Comparison of ENCODE assay signal across 18 cellular contexts in genomic region chr6:11439017-11439420, GRCh38.
A peak's percentile ranks its signal among the peaks of the same experiment; 100 is the strongest.
DNase-seq lines count a peak whose midpoint lies in the region; ATAC-seq, FAIRE-seq and TF ChIP-seq lines count a peak whose summit lies in the region.
"Had no signal": no experiment of that assay in that cellular context is flagged by ENCODE, and none has a peak within 500 bp of the region (broad histone marks: within the 10 kb centered on the region; RNA-seq: fewer than 3 reads in every experiment).

No MANE protein-coding gene starts in this region.

- FAIRE-seq in small intestine (lab: Jason Lieb, UNC): no peak
- FAIRE-seq: TTC549 had no signal

- H3K9me3 ChIP-seq in SU-DHL-6 (ENCODE audit: insufficient read depth, low read length) (no peaks in the 10 kb centered on the region), small intestine (ENCODE audit: control insufficient read depth, low read depth) (no peaks in the 10 kb centered on the region)
- H3K9me3 ChIP-seq: breast epithelium, SJCRH30, uterus had no signal

- H3K79me2 ChIP-seq in SU-DHL-6 (ENCODE audit: insufficient read depth, low read length): no peaks in the 10 kb centered on the region

- H3K36me3 ChIP-seq in SU-DHL-6 (ENCODE audit: low read length) (no peaks in the 10 kb centered on the region), small intestine (ENCODE audit: control insufficient read depth in 2 of 2, insufficient read depth in 2 of 2, low read length in 2 of 2) (no peaks in the 10 kb centered on the region)
- H3K36me3 ChIP-seq: breast epithelium, SJCRH30, uterus had no signal

- H3K27me3 ChIP-seq in SU-DHL-6 (ENCODE audit: low read length) (no peaks in the 10 kb centered on the region), small intestine (ENCODE audit: control insufficient read depth in 2 of 2, insufficient read depth in 2 of 2, low read length in 2 of 2) (no peaks in the 10 kb centered on the region)
- H3K27me3 ChIP-seq: breast epithelium, SJCRH30, uterus had no signal

- H4K20me1 ChIP-seq in SU-DHL-6 (ENCODE audit: low read depth, low read length): no peaks in the 10 kb centered on the region

- no peak overlapping the region for H3K4me2 ChIP-seq in SU-DHL-6 (ENCODE audit: low read depth, low read length, poor library complexity, severe bottlenecking)

- no peak for ATAC-seq in activated naive CD4-positive, alpha-beta T cell treated with anti-CD3 and anti-CD28 coated beads, Interleukin-2, amount 50 U/mL, for 72 hours
- no peak for ATAC-seq in GM18511 (IDR thresholded peaks at IDR 0.05; ENCODE audit: unreplicated experiment)

- H3K4me3 ChIP-seq in SU-DHL-6 (ENCODE audit: insufficient read depth, low read length, poor library complexity, severe bottlenecking) (no peak overlapping the region), small intestine (ENCODE audit: low read depth in 1 of 2, low read length in 2 of 2) (no peak overlapping the region)
- H3K4me3 ChIP-seq: breast epithelium, GM23248, SJCRH30, uterus had no signal

- 18 to 40% (median 36%) methylated on average over 2 of the region's 2 CpGs for WGBS in small intestine, 3 donors

- peaks cover 4 to 8% of the 10 kb centered on the region in 2 donors for H3K4me1 ChIP-seq in small intestine (ENCODE audit: control insufficient read depth in 2 of 2, insufficient read depth in 1 of 2, low read depth in 1 of 2, low read length in 1 of 2)
- H3K4me1 ChIP-seq: breast epithelium, SJCRH30, uterus had no signal

- peaks cover 0 to 17% of the 10 kb centered on the region in 2 donors for H3K36me3 Mint-ChIP-seq in activated naive CD4-positive, alpha-beta T cell treated with anti-CD3 and anti-CD28 coated beads, Interleukin-2, amount 50 U/mL, for 72 hours
- H3K36me3 Mint-ChIP-seq: CD14-positive monocyte had no signal

- H3F3A ChIP-seq in SU-DHL-6 (ENCODE audit: insufficient read depth): no peaks in the 10 kb centered on the region

- H3K9ac ChIP-seq in SU-DHL-6 (ENCODE audit: low read length): no peak overlapping the region
- H3K9ac ChIP-seq: GM23248 had no signal

- H3K9me2 ChIP-seq in SU-DHL-6 (replicated peaks; ENCODE audit: insufficient read depth, low read length): no peaks in the 10 kb centered on the region

- H3K27ac ChIP-seq in SU-DHL-6 (ENCODE audit: low read depth, low read length): no peak overlapping the region
- no peak overlapping the region for H3K27ac ChIP-seq in small intestine (ENCODE audit: low read depth in 1 of 2, low read length in 1 of 2)
- H3K27ac ChIP-seq: breast epithelium, GM23248, SJCRH30 had no signal

- H3K27ac Mint-ChIP-seq in activated naive CD4-positive, alpha-beta T cell treated with anti-CD3 and anti-CD28 coated beads, Interleukin-2, amount 50 U/mL, for 72 hours: no peak overlapping the region

- no peak for TF ChIP-seq CTCF in SU-DHL-6 (IDR thresholded peaks at IDR 0.05; ENCODE audit: insufficient read depth, low read length, poor library complexity, severe bottlenecking)

- peak overlapping the region; percentile 17 for H2AFZ ChIP-seq in SU-DHL-6 (ENCODE audit: low read depth, low read length, severe bottlenecking)
- H2AFZ ChIP-seq: GM23248 had no signal

- H3K9me3 Mint-ChIP-seq in activated naive CD4-positive, alpha-beta T cell treated with anti-CD3 and anti-CD28 coated beads, Interleukin-2, amount 50 U/mL, for 72 hours: peaks cover 3 to 17% of the 10 kb centered on the region in 2 donors

- DNase-seq in GF-D8 (lab: John Stamatoyannopoulos, UW): peak; percentile 96
- peak; percentile 47 for DNase-seq in fibroblast of peridontal ligament (ENCODE audit: extremely low read depth)
- peak; percentile 38 for DNase-seq in small intestine
- no peak for DNase-seq in NCI-H510A treated with DMSO at 0.1 percent for 48 hours (lab: John Stamatoyannopoulos, UW)
- no peak for DNase-seq in activated naive CD4-positive, alpha-beta T cell treated with anti-CD3 and anti-CD28 coated beads, Interleukin-2, amount 50 U/mL, for 72 hours (ENCODE audit: low spot score in 2 of 2)
- no peak for DNase-seq in NCI-H1436 treated with DMSO at 0.1 percent for 48 hours (lab: John Stamatoyannopoulos, UW)
- DNase-seq: activated naive CD4-positive, alpha-beta T cell; DND-41; GM23248; mesendoderm; SJCRH30; stimulated activated CD4-positive, alpha-beta T cell treated with anti-CD3 and anti-CD28 coated beads, Interleukin-4, amount 100 ng/mL, for 4 hours; uterus had no signal

Comparison
In these comparisons a context has a peak if more than half of its experiments do, and no peak if none do; other contexts are left out.
1. DNase-seq: peak in GF-D8 (single experiment), fibroblast of peridontal ligament (single experiment) and small intestine (single experiment); none in NCI-H510A treated with DMSO at 0.1 percent for 48 hours (single experiment), activated naive CD4-positive, alpha-beta T cell treated with anti-CD3 and anti-CD28 coated beads, Interleukin-2, amount 50 U/mL, for 72 hours (0 of 2) and NCI-H1436 treated with DMSO at 0.1 percent for 48 hours (single experiment).